In genomic region chr7:28703054-28703765, GRCh38 we compare ENCODE assay signal across 20 cellular contexts.
DNase-seq lines count a peak whose midpoint lies in the region; ATAC-seq and TF ChIP-seq lines count a peak whose summit lies in the region.
"Had no signal": no experiment of that assay in that cellular context is flagged by ENCODE, and none has a peak within 500 bp of the region (broad histone marks: within the 10 kb centered on the region; RNA-seq: fewer than 3 reads in every experiment).

No MANE protein-coding gene starts in this region.

- peaks cover 58% of the 10 kb centered on the region for H3K4me1 Mint-ChIP-seq in glutamatergic neuron (ENCODE audit: low read depth, unreplicated experiment)
- no peaks in the 10 kb centered on the region for H3K4me1 Mint-ChIP-seq in effector memory CD8-positive, alpha-beta T cell (ENCODE audit: low read depth in 2 of 2)

- H3K36me3 Mint-ChIP-seq in glutamatergic neuron (ENCODE audit: unreplicated experiment), result no peaks in the 10 kb centered on the region
- no peaks in the 10 kb centered on the region for H3K36me3 Mint-ChIP-seq in effector memory CD8-positive, alpha-beta T cell (ENCODE audit: insufficient read depth)

- intact Hi-C loops in left cardiac atrium (cut with DNase I), result no loop called here
- intact Hi-C loops in Right ventricle myocardium inferior (cut with DNase I), result no loop called here

- H3K27ac Mint-ChIP-seq in glutamatergic neuron (ENCODE audit: unreplicated experiment), result peak overlapping the region; percentile 78
- H3K27ac Mint-ChIP-seq in effector memory CD8-positive, alpha-beta T cell, result no peak overlapping the region
- H3K27ac Mint-ChIP-seq: CD4-positive, alpha-beta T cell had no signal

- peak overlapping the region; percentile 23 for H3K4me3 Mint-ChIP-seq in glutamatergic neuron (ENCODE audit: unreplicated experiment)
- no peak overlapping the region for H3K4me3 Mint-ChIP-seq in effector memory CD8-positive, alpha-beta T cell
- H3K4me3 Mint-ChIP-seq: CD4-positive, alpha-beta T cell had no signal

- no peak for DNase-seq in left cardiac atrium
- no peak for DNase-seq in Right ventricle myocardium inferior (ENCODE audit: missing footprints)
- DNase-seq in NCI-H82 (lab: John Stamatoyannopoulos, UW), result peak; percentile 87
- no peak for DNase-seq in glutamatergic neuron
- DNase-seq in KBM-7, result no peak
- no peak for DNase-seq in effector memory CD8-positive, alpha-beta T cell
- no peak for DNase-seq in inferior parietal cortex (ENCODE audit: extremely low spot score)
- DNase-seq: BE2C; Caco-2; CD4-positive, alpha-beta T cell; EL; GM23248; KG1; MV-4-11; NCI-H1417; NCI-H2029; NCI-H510A; NCI-H774; PC-9 had no signal

- ATAC-seq in left cardiac atrium (peak; percentile 26 to 47), Right ventricle myocardium inferior (no peak)
- no peak for ATAC-seq in effector memory CD8-positive, alpha-beta T cell (replicated peaks)
- ATAC-seq: HepG2 had no signal

- in situ Hi-C loops in KBM-7 (cut with MboI; ENCODE audit: low pct_unique_long_range_greater_than_20kb, low sequenced_read_pairs), result no loop called here

- TF ChIP-seq CTCF in glutamatergic neuron (IDR thresholded peaks at IDR 0.05; ENCODE audit: partially characterized antibody, unreplicated experiment), result no peak

- H3K9me3 Mint-ChIP-seq in glutamatergic neuron (ENCODE audit: unreplicated experiment), result peaks cover 10% of the 10 kb centered on the region
- no peaks in the 10 kb centered on the region for H3K9me3 Mint-ChIP-seq in effector memory CD8-positive, alpha-beta T cell
- H3K9me3 Mint-ChIP-seq: CD4-positive, alpha-beta T cell had no signal

- H3K27me3 Mint-ChIP-seq in glutamatergic neuron (ENCODE audit: unreplicated experiment), result peaks cover 5% of the 10 kb centered on the region
- H3K27me3 Mint-ChIP-seq in effector memory CD8-positive, alpha-beta T cell, result peaks cover 0 to 12% of the 10 kb centered on the region in 2 donors
- H3K27me3 Mint-ChIP-seq: CD4-positive, alpha-beta T cell had no signal

Comparison
In these comparisons a context has a peak if more than half of its experiments do, and no peak if none do; other contexts are left out.
1. ATAC-seq: peak in left cardiac atrium (2 of 2); none in Right ventricle myocardium inferior (single experiment) and effector memory CD8-positive, alpha-beta T cell (single experiment).